Comparison of ENCODE assay signal across 1 cellular context in genomic region chr12:83971781-83972180, GRCh38.
TF ChIP-seq lines count a peak whose summit lies in the region.

No MANE protein-coding gene starts in this region.

TF ChIP-seq in GM23338, 12 proteins besides CTCF, POLR2A, EP300 and RAD21 (continued from another document):
- TF ChIP-seq REST (IDR thresholded peaks at IDR 0.05; ENCODE audit: unreplicated experiment) = no peak
- no peak for TF ChIP-seq EZH2phosphoT487 (IDR thresholded peaks at IDR 0.05; ENCODE audit: unreplicated experiment)
- no peak for TF ChIP-seq EZH2 (IDR thresholded peaks at IDR 0.05; ENCODE audit: low read depth, unreplicated experiment)
- no peak for TF ChIP-seq NANOG (IDR thresholded peaks at IDR 0.05; ENCODE audit: borderline replicate concordance)
- no peak for TF ChIP-seq ZNF114 (CRISPR knock-in tag; IDR thresholded peaks at IDR 0.05)
- no peak for TF ChIP-seq POLR2AphosphoS5 (IDR thresholded peaks at IDR 0.05; ENCODE audit: low read depth)
- TF ChIP-seq, protein P1, sequence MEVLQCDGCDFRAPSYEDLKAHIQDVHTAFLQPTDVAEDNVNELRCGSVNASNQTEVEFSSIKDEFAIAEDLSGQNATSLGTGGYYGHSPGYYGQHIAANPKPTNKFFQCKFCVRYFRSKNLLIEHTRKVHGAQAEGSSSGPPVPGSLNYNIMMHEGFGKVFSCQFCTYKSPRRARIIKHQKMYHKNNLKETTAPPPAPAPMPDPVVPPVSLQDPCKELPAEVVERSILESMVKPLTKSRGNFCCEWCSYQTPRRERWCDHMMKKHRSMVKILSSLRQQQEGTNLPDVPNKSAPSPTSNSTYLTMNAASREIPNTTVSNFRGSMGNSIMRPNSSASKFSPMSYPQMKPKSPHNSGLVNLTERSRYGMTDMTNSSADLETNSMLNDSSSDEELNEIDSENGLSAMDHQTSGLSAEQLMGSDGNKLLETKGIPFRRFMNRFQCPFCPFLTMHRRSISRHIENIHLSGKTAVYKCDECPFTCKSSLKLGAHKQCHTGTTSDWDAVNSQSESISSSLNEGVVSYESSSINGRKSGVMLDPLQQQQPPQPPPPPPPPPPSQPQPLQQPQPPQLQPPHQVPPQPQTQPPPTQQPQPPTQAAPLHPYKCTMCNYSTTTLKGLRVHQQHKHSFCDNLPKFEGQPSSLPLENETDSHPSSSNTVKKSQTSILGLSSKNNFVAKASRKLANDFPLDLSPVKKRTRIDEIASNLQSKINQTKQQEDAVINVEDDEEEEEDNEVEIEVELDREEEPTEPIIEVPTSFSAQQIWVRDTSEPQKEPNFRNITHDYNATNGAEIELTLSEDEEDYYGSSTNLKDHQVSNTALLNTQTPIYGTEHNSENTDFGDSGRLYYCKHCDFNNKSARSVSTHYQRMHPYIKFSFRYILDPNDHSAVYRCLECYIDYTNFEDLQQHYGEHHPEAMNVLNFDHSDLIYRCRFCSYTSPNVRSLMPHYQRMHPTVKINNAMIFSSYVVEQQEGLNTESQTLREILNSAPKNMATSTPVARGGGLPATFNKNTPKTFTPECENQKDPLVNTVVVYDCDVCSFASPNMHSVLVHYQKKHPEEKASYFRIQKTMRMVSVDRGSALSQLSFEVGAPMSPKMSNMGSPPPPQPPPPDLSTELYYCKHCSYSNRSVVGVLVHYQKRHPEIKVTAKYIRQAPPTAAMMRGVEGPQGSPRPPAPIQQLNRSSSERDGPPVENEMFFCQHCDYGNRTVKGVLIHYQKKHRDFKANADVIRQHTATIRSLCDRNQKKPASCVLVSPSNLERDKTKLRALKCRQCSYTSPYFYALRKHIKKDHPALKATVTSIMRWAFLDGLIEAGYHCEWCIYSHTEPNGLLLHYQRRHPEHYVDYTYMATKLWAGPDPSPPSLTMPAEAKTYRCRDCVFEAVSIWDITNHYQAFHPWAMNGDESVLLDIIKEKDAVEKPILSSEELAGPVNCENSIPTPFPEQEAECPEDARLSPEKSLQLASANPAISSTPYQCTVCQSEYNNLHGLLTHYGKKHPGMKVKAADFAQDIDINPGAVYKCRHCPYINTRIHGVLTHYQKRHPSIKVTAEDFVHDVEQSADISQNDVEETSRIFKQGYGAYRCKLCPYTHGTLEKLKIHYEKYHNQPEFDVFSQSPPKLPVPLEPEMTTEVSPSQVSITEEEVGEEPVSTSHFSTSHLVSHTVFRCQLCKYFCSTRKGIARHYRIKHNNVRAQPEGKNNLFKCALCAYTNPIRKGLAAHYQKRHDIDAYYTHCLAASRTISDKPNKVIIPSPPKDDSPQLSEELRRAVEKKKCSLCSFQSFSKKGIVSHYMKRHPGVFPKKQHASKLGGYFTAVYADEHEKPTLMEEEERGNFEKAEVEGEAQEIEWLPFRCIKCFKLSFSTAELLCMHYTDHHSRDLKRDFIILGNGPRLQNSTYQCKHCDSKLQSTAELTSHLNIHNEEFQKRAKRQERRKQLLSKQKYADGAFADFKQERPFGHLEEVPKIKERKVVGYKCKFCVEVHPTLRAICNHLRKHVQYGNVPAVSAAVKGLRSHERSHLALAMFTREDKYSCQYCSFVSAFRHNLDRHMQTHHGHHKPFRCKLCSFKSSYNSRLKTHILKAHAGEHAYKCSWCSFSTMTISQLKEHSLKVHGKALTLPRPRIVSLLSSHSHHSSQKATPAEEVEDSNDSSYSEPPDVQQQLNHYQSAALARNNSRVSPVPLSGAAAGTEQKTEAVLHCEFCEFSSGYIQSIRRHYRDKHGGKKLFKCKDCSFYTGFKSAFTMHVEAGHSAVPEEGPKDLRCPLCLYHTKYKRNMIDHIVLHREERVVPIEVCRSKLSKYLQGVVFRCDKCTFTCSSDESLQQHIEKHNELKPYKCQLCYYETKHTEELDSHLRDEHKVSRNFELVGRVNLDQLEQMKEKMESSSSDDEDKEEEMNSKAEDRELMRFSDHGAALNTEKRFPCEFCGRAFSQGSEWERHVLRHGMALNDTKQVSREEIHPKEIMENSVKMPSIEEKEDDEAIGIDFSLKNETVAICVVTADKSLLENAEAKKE (CRISPR knock-in tag; IDR thresholded peaks at IDR 0.05) = no peak
- TF ChIP-seq JUNB (IDR thresholded peaks at IDR 0.05; ENCODE audit: unreplicated experiment) = no peak
- no peak for TF ChIP-seq CREB1 (CRISPR knock-in tag; IDR thresholded peaks at IDR 0.05; ENCODE audit: low read depth)
